ENCODE assay signal across 8 cellular contexts in genomic region chrX:119790977-119791436, GRCh38. TPM values are rescaled to one million over a fixed set of nuclear protein-coding genes. Genes with fewer than 3 reads are reported as not detected.
DNase-seq lines count a peak whose midpoint lies in the region; ATAC-seq and TF ChIP-seq lines count a peak whose summit lies in the region.

No MANE protein-coding gene starts in this region.

- peaks cover 12% of the 10 kb centered on the region; the same call in 1 of the 2 replicates for H4K20me1 ChIP-seq in GM23248 (ENCODE audit: insufficient read depth)

- peaks cover 11% of the 10 kb centered on the region for H3F3A ChIP-seq in GM23248 (ENCODE audit: insufficient read depth)

- in situ Hi-C loops in GM23248 (cut with MboI), result no loop called here

- peaks cover 15% of the 10 kb centered on the region; the same call in 1 of the 2 replicates for H3K4me1 ChIP-seq in GM23248 (ENCODE audit: insufficient read depth)
- no peaks in the 10 kb centered on the region for H3K4me1 ChIP-seq in thymus (ENCODE audit: control insufficient read depth, insufficient read depth, low read length)

- WGBS in GM23248 (ENCODE audit: low coverage in 1 of 2, low lambda C conversion rate in 2 of 2, missing lambda C conversion rate in 2 of 2), 2 experiments, result 1 to 7% methylated on average over 7 to 21 of the region's 31 CpGs
- WGBS in thymus, result under 1% methylated on average over 31 of the region's 31 CpGs

- intact Hi-C loops in natural killer cell (cut with micrococcal nuclease), result loop anchor here (1.0 to 5.0 kb wide), 5 partner anchors 30 to 90 kb away; partner anchors contain the start of genes NDUFA1, RNF113A, SOWAHD and UPF3B

- H3K27me3 ChIP-seq in GM06990 (replicated peaks; ENCODE audit: control insufficient read depth, insufficient read depth, low read length) (no peaks in the 10 kb centered on the region), GM23248 (replicated peaks; ENCODE audit: insufficient read depth) (no peaks in the 10 kb centered on the region), thymus (ENCODE audit: control insufficient read depth, insufficient read depth) (no peaks in the 10 kb centered on the region)

- H3K4me2 ChIP-seq in GM23248 (ENCODE audit: unreplicated experiment), result peak overlapping the region; percentile 93

- H3K27ac Mint-ChIP-seq in natural killer cell, result peak overlapping the region; percentile 96 to 97

- H3K27ac ChIP-seq in GM23248, result peak overlapping the region; percentile 99
- peak overlapping the region; percentile 91 for H3K27ac ChIP-seq in thymus (ENCODE audit: low read depth)

- TF ChIP-seq CTCF in GM06990 (IDR thresholded peaks at IDR 0.05; ENCODE audit: insufficient read depth, low read length, poor library complexity, severe bottlenecking), result peak; percentile 23
- no peak for TF ChIP-seq CTCF in NB4 (IDR thresholded peaks at IDR 0.05; ENCODE audit: low read depth, low read length)
- no peak for TF ChIP-seq CTCF in natural killer cell (IDR thresholded peaks at IDR 0.05)

- peak overlapping the region; percentile 100 for H3K9ac ChIP-seq in GM23248

- H2AFZ ChIP-seq in GM23248, result peak overlapping the region; percentile 88

- H3K9me2 ChIP-seq in GM23248 (ENCODE audit: insufficient read depth), result no peaks in the 10 kb centered on the region

- H3K4me3 Mint-ChIP-seq in natural killer cell, result peak overlapping the region; percentile 92

- no peaks in the 10 kb centered on the region for H3K9me3 Mint-ChIP-seq in natural killer cell

- H3K9me3 ChIP-seq in GM23248 (ENCODE audit: low read depth) (no peaks in the 10 kb centered on the region), thymus (ENCODE audit: control insufficient read depth) (no peaks in the 10 kb centered on the region)

- H3K27me3 Mint-ChIP-seq in natural killer cell (ENCODE audit: low read depth in 2 of 2), result no peaks in the 10 kb centered on the region

- no peak for TF ChIP-seq POLR2A in NB4 (IDR thresholded peaks at IDR 0.05; ENCODE audit: extremely low read depth, insufficient read length)

- H3K4me3 ChIP-seq in GM06990 (replicated peaks; ENCODE audit: low read depth, low read length) (peak overlapping the region; percentile 79), GM23248 (peak overlapping the region; percentile 96), NB4 (ENCODE audit: low read depth, low read length) (peak overlapping the region; percentile 94), thymus (ENCODE audit: low read length) (peak overlapping the region; percentile 76)

- peaks cover 66% of the 10 kb centered on the region for H3K79me2 ChIP-seq in GM23248 (ENCODE audit: insufficient read depth)

- DNase-seq in GM06990 (ENCODE audit: extremely low read depth, insufficient read length), result no peak
- DNase-seq in GM23248, result peak; percentile 69
- DNase-seq in NB4 (ENCODE audit: low read depth), result peak; percentile 53
- peak; percentile 31 for DNase-seq in activated T-cell treated with anti-CD3 and anti-CD28 coated beads for 24 hours (ENCODE audit: low read depth)
- no peak for DNase-seq in natural killer cell
- no peak for DNase-seq in cortex of kidney (lab: John Stamatoyannopoulos, UW)

- peak; percentile 24 for ATAC-seq in esophagus mucosa
- peak; percentile 21 to 38 (median 29) for ATAC-seq in natural killer cell

- H3K36me3 Mint-ChIP-seq in natural killer cell, result no peaks in the 10 kb centered on the region

- peaks cover 0 to 16% of the 10 kb centered on the region in 2 donors for H3K4me1 Mint-ChIP-seq in natural killer cell

- H3K36me3 ChIP-seq in GM06990 (ENCODE audit: control insufficient read depth, insufficient read depth, low read length) (no peaks in the 10 kb centered on the region; the same call in 1 of the 2 replicates), GM23248 (ENCODE audit: low read depth) (peaks cover 10% of the 10 kb centered on the region; the same call in 1 of the 2 replicates), thymus (ENCODE audit: control insufficient read depth, insufficient read depth) (peaks cover 8% of the 10 kb centered on the region)

RNA-seq across cellular contexts. Expression of gene RPL39, which starts 0.4 kb away (rescaled TPM):
- 3,406 and 4,073 TPM in 2 replicates for total RNA-seq in GM23248 (2014; rRNA removed; shearing (Covaris generic))
- polyA plus RNA-seq in GM23248 (2016; fragmentation: Nextera tagmentation; extraction: Ambion mirVana) (1,028 and 1,060 TPM in 2 replicates), thymus (11,737 TPM)
- total RNA-seq in esophagus mucosa (2,055 TPM), natural killer cell (1,000 to 10,000 TPM; 1,040 to 1,487 (median 1,381) TPM)

RNA-seq across cellular contexts. Expression of gene SOWAHD, which starts 32.6 kb away (rescaled TPM):
- 0.22 TPM in 1 of 2 replicates, not detected in the other for total RNA-seq in GM23248 (2014; rRNA removed; shearing (Covaris generic))
- polyA plus RNA-seq in GM23248 (2016; fragmentation: Nextera tagmentation; extraction: Ambion mirVana) (0.41 TPM in 1 of 2 replicates, not detected in the other), thymus (1.6 TPM)
- total RNA-seq in esophagus mucosa (not detected), natural killer cell (under 1 TPM in 1 of 3 donors, not detected in 2; 0.23 TPM)

Comparison
In these comparisons a context has a peak if more than half of its experiments do, and no peak if none do; other contexts are left out.
1. DNase-seq: peak in GM23248 (single experiment), NB4 (single experiment) and activated T-cell treated with anti-CD3 and anti-CD28 coated beads for 24 hours (single experiment); none in GM06990 (single experiment), natural killer cell (single experiment) and cortex of kidney (single experiment).
2. Peak in every context shown above with its lines, with median percentiles within 50 percentile points of each other: H3K4me3 ChIP-seq.